17 cellular contexts compared by ENCODE assay signal in genomic region chr10:73916761-73917470, GRCh38. TPM values are rescaled to one million over a fixed set of nuclear protein-coding genes. Genes with fewer than 3 reads are reported as not detected.
DNase-seq lines count a peak whose midpoint lies in the region; TF ChIP-seq lines count a peak whose summit lies in the region.
"Had no signal": no experiment of that assay in that cellular context is flagged by ENCODE, and none has a peak within 500 bp of the region (broad histone marks: within the 10 kb centered on the region; RNA-seq: fewer than 3 reads in every experiment).

No MANE protein-coding gene starts in this region.

- 56 to 69% (median 65%) methylated on average over 5 of the region's 5 CpGs for WGBS in ovary, 3 donors

- peaks cover 27% of the 10 kb centered on the region for H3K79me2 ChIP-seq in fibroblast of lung (ENCODE audit: control insufficient read depth, insufficient read depth, low read length)

- H3K36me3 Mint-ChIP-seq in progenitor cell of endocrine pancreas (ENCODE audit: insufficient read depth) = no peaks in the 10 kb centered on the region
- H3K36me3 Mint-ChIP-seq: naive thymus-derived CD8-positive, alpha-beta T cell; stimulated activated memory B cell treated with anti-CD40 and anti-IgM and Interleukin-4, amounts not matched to agents 10 μg/mL and 1 μg/mL and 100 μg/mL, for 72 hours had no signal

- H3K4me1 ChIP-seq in fibroblast of lung (ENCODE audit: control insufficient read depth, extremely low read depth, insufficient read depth, low read length) = peaks cover 12% of the 10 kb centered on the region
- H3K4me1 ChIP-seq in ovary (ENCODE audit: insufficient read depth) = no peaks in the 10 kb centered on the region
- H3K4me1 ChIP-seq: body of pancreas had no signal

- no peaks in the 10 kb centered on the region for H3K9me3 ChIP-seq in fibroblast of lung (ENCODE audit: control insufficient read depth, insufficient read depth, low read depth, low read length)
- no peaks in the 10 kb centered on the region for H3K9me3 ChIP-seq in ovary
- H3K9me3 ChIP-seq: body of pancreas had no signal

- intact Hi-C loops in ovary (cut with DNase I) = no loop called here

- no peak for TF ChIP-seq CTCF in fibroblast of lung (conservative IDR thresholded peaks at IDR 0.05 in 1 of 2, IDR thresholded peaks at IDR 0.05 in 1 of 2; ENCODE audit: low read depth in 1 of 2, low read length in 2 of 2)
- TF ChIP-seq CTCF in progenitor cell of endocrine pancreas (IDR thresholded peaks at IDR 0.05; ENCODE audit: unreplicated experiment) = no peak
- TF ChIP-seq CTCF in ovary (IDR thresholded peaks at IDR 0.05) = no peak

- H3K9me3 Mint-ChIP-seq in progenitor cell of endocrine pancreas (ENCODE audit: low read depth) = no peaks in the 10 kb centered on the region

- no peak overlapping the region for H3K9ac ChIP-seq in fibroblast of lung (ENCODE audit: insufficient read depth, low read length)

- no peaks in the 10 kb centered on the region for H3K4me1 Mint-ChIP-seq in progenitor cell of endocrine pancreas (ENCODE audit: low read depth)

- DNase-seq in GF-D8 (lab: John Stamatoyannopoulos, UW) (peak; percentile 47), NOMO-1 treated with DMSO at 0.1 percent for 48 hours (lab: John Stamatoyannopoulos, UW; ENCODE audit: unreplicated experiment) (peak; percentile 4), fibroblast of lung (ENCODE audit: low read depth in 2 of 2) (no peak), progenitor cell of endocrine pancreas (ENCODE audit: low spot score, unreplicated experiment) (no peak), ovary (no peak), NCI-H748 (lab: John Stamatoyannopoulos, UW; ENCODE audit: unreplicated experiment) (no peak), SW480 (ENCODE audit: low spot score) (no peak), SKM-1 treated with dmso at 0.1 percent for 144 hours (lab: John Stamatoyannopoulos, UW; ENCODE audit: unreplicated experiment) (no peak)
- DNase-seq: activated T-cell treated with anti-CD3 and anti-CD28 coated beads, Interleukin-2, amount 50 U/mL, for 4 hours; body of pancreas; H7; KG1; naive thymus-derived CD8-positive, alpha-beta T cell; NCI-H2171 treated with DMSO at 0.1 percent for 48 hours; stimulated activated CD4-positive, alpha-beta T cell treated with anti-CD3 and anti-CD28 coated beads, Interleukin-1b, Interleukin-23, amount 100 ng/mL, for 48 hours had no signal

- no peaks in the 10 kb centered on the region for H3K27me3 ChIP-seq in fibroblast of lung (ENCODE audit: control insufficient read depth, insufficient read depth, low read length)
- no peaks in the 10 kb centered on the region for H3K27me3 ChIP-seq in ovary
- H3K27me3 ChIP-seq: body of pancreas had no signal

- H3K27ac Mint-ChIP-seq in progenitor cell of endocrine pancreas = peak overlapping the region; percentile 34
- H3K27ac Mint-ChIP-seq: naive thymus-derived CD8-positive, alpha-beta T cell; stimulated activated memory B cell treated with anti-CD40 and anti-IgM and Interleukin-4, amounts not matched to agents 10 μg/mL and 1 μg/mL and 100 μg/mL, for 72 hours had no signal

- peak overlapping the region; percentile 37 for H3K4me2 ChIP-seq in fibroblast of lung (ENCODE audit: extremely low read depth, insufficient read depth, low read length)

- H3K4me3 Mint-ChIP-seq in progenitor cell of endocrine pancreas (ENCODE audit: low read depth) = no peak overlapping the region
- H3K4me3 Mint-ChIP-seq: activated T-cell treated with anti-CD3 and anti-CD28 coated beads, Interleukin-2, amount 50 U/mL, for 4 hours; stimulated activated memory B cell treated with anti-CD40 and anti-IgM and Interleukin-4, amounts not matched to agents 10 μg/mL and 1 μg/mL and 100 μg/mL, for 72 hours had no signal

- H2AFZ ChIP-seq in fibroblast of lung (ENCODE audit: low read length) = no peak overlapping the region

- no peaks in the 10 kb centered on the region for H4K20me1 ChIP-seq in fibroblast of lung (ENCODE audit: control insufficient read depth, extremely low read depth, insufficient read depth, low read length)

- TF ChIP-seq POLR2A in ovary (IDR thresholded peaks at IDR 0.05) = no peak

- H3K27ac ChIP-seq in fibroblast of lung (ENCODE audit: insufficient read depth, low read length) = no peak overlapping the region
- no peak overlapping the region for H3K27ac ChIP-seq in ovary
- H3K27ac ChIP-seq: body of pancreas, VCaP had no signal

- peaks cover 28% of the 10 kb centered on the region for H3K36me3 ChIP-seq in fibroblast of lung (ENCODE audit: control insufficient read depth, insufficient read depth, low read length)
- H3K36me3 ChIP-seq in ovary = no peaks in the 10 kb centered on the region

- H3K4me3 ChIP-seq in fibroblast of lung (replicated peaks in 1 of 4; ENCODE audit: control extremely low read depth in 1 of 4, insufficient read depth in 1 of 4, low read depth in 3 of 4, low read length in 4 of 4) (no peak overlapping the region), ovary (no peak overlapping the region)
- H3K4me3 ChIP-seq: body of pancreas had no signal

- TF ChIP-seq EP300 in ovary (IDR thresholded peaks at IDR 0.05) = no peak

- peaks cover 51% of the 10 kb centered on the region for H3K27me3 Mint-ChIP-seq in progenitor cell of endocrine pancreas
- H3K27me3 Mint-ChIP-seq: stimulated activated memory B cell treated with anti-CD40 and anti-IgM and Interleukin-4, amounts not matched to agents 10 μg/mL and 1 μg/mL and 100 μg/mL, for 72 hours had no signal

RNA-seq across cellular contexts. Expression of gene PLAU, which starts 6.0 kb away (rescaled TPM):
- 60.1 and 93.6 TPM in 2 replicates for total RNA-seq in fibroblast of lung
- polyA plus RNA-seq in fibroblast of lung = 98.9 and 332 TPM in 2 replicates
- 90.2 and 305 TPM in 2 replicates for polyA plus RNA-seq in fibroblast of lung (2012)
- polyA minus RNA-seq in fibroblast of lung (ENCODE audit: low replicate concordance) = 90.1 and 281 TPM in 2 replicates
- 0.38 and 0.93 TPM in 2 replicates for total RNA-seq in progenitor cell of endocrine pancreas
- total RNA-seq in ovary = 1 to 10 TPM in 4 of 7 donors, under 1 TPM in 3; 0.24 to 7.6 (median 4.6) TPM
- polyA plus RNA-seq in ovary = 10 to 100 TPM in 1 of 2 donors, 1 to 10 TPM in 1; 1.7 to 12.6 TPM
- polyA plus RNA-seq: naive thymus-derived CD8-positive, alpha-beta T cell had no signal

RNA-seq across cellular contexts. Expression of gene CAMK2G, which starts 42.6 kb away (rescaled TPM):
- total RNA-seq in fibroblast of lung = 19.8 and 25.9 TPM in 2 replicates
- polyA plus RNA-seq in fibroblast of lung = 26.6 and 32.2 TPM in 2 replicates
- 18.0 and 23.2 TPM in 2 replicates for polyA plus RNA-seq in fibroblast of lung (2012)
- 27.2 and 39.5 TPM in 2 replicates for polyA minus RNA-seq in fibroblast of lung (ENCODE audit: low replicate concordance)
- 20.8 and 24.5 TPM in 2 replicates for total RNA-seq in progenitor cell of endocrine pancreas
- 10 to 100 TPM in 6 of 7 donors, 1 to 10 TPM in 1; 9.8 to 25.0 (median 16.7) TPM for total RNA-seq in ovary
- polyA plus RNA-seq in ovary = 10 to 100 TPM; 12.6 to 42.9 TPM

Comparison
In these comparisons a context has a peak if more than half of its experiments do, and no peak if none do; other contexts are left out.
1. DNase-seq: peak in GF-D8 (single experiment) and NOMO-1 treated with DMSO at 0.1 percent for 48 hours (single experiment); none in fibroblast of lung (0 of 2), progenitor cell of endocrine pancreas (single experiment), ovary (0 of 5), NCI-H748 (single experiment), SW480 (single experiment) and SKM-1 treated with dmso at 0.1 percent for 144 hours (single experiment).